ENCODE assay signal across 28 cellular contexts in genomic region chr9:83385317-83385716, GRCh38.
DNase-seq lines count a peak whose midpoint lies in the region; ATAC-seq and TF ChIP-seq lines count a peak whose summit lies in the region.
"Had no signal": no experiment of that assay in that cellular context is flagged by ENCODE, and none has a peak within 500 bp of the region (broad histone marks: within the 10 kb centered on the region; RNA-seq: fewer than 3 reads in every experiment).

No MANE protein-coding gene starts in this region.

- peaks cover 5% of the 10 kb centered on the region; the same call in 1 of the 2 replicates for H3K36me3 ChIP-seq in BE2C
- H3K36me3 ChIP-seq: BLaER1 treated with 17β-estradiol and CSF1 and Interleukin-3, amounts not matched to agents 10 nM and 100 nM; cardiac muscle cell; SJCRH30; vagina had no signal

- no peak for ATAC-seq in HG03378 (IDR thresholded peaks at IDR 0.05; ENCODE audit: unreplicated experiment)
- ATAC-seq: A549; activated CD4-positive, CD25-positive, alpha-beta regulatory T cell treated with anti-CD3 and anti-CD28 coated beads, Interleukin-2, amount 50 U/mL, for 24 hours; activated naive CD4-positive, alpha-beta T cell treated with anti-CD3 and anti-CD28 coated beads, Interleukin-2, amount 50 U/mL, for 72 hours; left ventricle myocardium superior; naive thymus-derived CD8-positive, alpha-beta T cell; psoas muscle; T-cell had no signal

- no peaks in the 10 kb centered on the region; the same call in 1 of the 2 replicates for H3K9me3 ChIP-seq in BE2C
- H3K9me3 ChIP-seq: Caco-2, vagina had no signal

- DNase-seq in BE2C = peak; percentile 22
- DNase-seq in HS-5 (ENCODE audit: low read depth) = peak; percentile 43
- peak; percentile 11 for DNase-seq in cerebellar cortex (ENCODE audit: low spot score)
- DNase-seq in lung microvascular endothelial cell (ENCODE audit: low read depth in 2 of 2) = peak; percentile 75 to 82
- no peak for DNase-seq in HuH-7 (ENCODE audit: low spot score)
- DNase-seq in central memory CD4-positive, alpha-beta T cell = no peak
- no peak for DNase-seq in NCI-H2029 treated with DMSO at 0.1 percent for 48 hours (lab: John Stamatoyannopoulos, UW)
- DNase-seq: activated CD4-positive, alpha-beta T cell treated with anti-CD3 and anti-CD28 coated beads, Interleukin-2, amount 50 U/mL, for 48 hours; anterior cingulate cortex; Caco-2; DND-41; glutamatergic neuron; left ventricle myocardium superior; naive thymus-derived CD8-positive, alpha-beta T cell; NCI-H1092; NCI-H2029; NCI-H226; occipital lobe; psoas muscle; SJCRH30; T-cell had no signal

- H3K4me3 ChIP-seq in BE2C (ENCODE audit: low read depth, low read length) = no peak overlapping the region
- H3K4me3 ChIP-seq: A549; BLaER1 treated with 17β-estradiol and CSF1 and Interleukin-3, amounts not matched to agents 10 nM and 100 nM; cardiac muscle cell; psoas muscle; SJCRH30; vagina had no signal

- H3K27me3 ChIP-seq in BE2C = no peaks in the 10 kb centered on the region
- H3K27me3 ChIP-seq: BLaER1 treated with 17β-estradiol and CSF1 and Interleukin-3, amounts not matched to agents 10 nM and 100 nM; cardiac muscle cell; SJCRH30; vagina had no signal

- peaks cover 27% of the 10 kb centered on the region for H3K4me1 ChIP-seq in BE2C
- H3K4me1 ChIP-seq: A549; BLaER1 treated with 17β-estradiol and CSF1 and Interleukin-3, amounts not matched to agents 10 nM and 100 nM; Caco-2; psoas muscle; vagina had no signal

- no peak for TF ChIP-seq CTCF in BE2C (IDR thresholded peaks at IDR 0.05; ENCODE audit: low read depth, low read length)

Comparison
In these comparisons a context has a peak if more than half of its experiments do, and no peak if none do; other contexts are left out.
1. DNase-seq: peak in BE2C (single experiment), HS-5 (single experiment), cerebellar cortex (single experiment) and lung microvascular endothelial cell (2 of 2); none in HuH-7 (single experiment), central memory CD4-positive, alpha-beta T cell (single experiment) and NCI-H2029 treated with DMSO at 0.1 percent for 48 hours (single experiment).